ENCODE assay signal across 15 cellular contexts in the genomic region with DNA sequence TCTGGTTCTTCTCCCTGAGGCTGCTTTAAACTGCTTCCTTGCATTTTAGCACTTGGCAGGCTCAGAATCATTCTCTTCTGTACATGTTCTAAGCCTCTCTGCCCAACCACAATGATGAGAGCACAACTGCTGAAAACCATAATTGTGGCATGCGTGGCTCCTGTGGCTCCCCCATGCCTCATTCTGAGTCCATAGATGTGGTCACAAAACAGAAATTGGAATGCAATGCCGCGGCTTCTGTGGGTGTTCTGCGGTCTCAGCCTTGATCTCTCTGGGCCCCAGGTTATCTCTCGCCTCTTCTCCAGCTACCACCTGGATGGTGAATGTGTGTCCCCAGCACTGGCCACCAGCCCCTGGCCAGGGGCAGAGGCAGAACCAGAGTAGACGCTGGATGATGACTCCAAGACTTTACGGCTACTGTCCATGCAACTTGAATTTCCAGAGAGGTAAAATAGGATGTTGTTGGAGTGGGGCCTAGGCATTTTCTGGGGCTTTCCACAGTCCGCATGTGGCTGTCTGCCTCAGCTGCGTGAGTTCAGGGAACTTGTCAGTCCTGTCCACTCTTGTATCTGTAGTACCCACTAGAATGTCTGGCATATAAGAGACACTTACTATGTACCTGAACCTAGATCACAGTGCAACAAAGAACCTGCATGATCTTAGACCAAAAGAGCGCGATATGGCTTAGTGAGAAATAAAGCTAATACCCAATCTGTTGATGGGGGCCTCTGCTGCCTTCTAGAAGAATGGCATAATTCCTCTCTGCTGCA. TPM values are rescaled to one million over a fixed set of nuclear protein-coding genes. Genes with fewer than 3 reads are reported as not detected.
DNase-seq lines count a peak whose midpoint lies in the region; ATAC-seq and TF ChIP-seq lines count a peak whose summit lies in the region.
"Had no signal": no experiment of that assay in that cellular context is flagged by ENCODE, and none has a peak within 500 bp of the region (broad histone marks: within the 10 kb centered on the region; RNA-seq: fewer than 3 reads in every experiment).

No MANE protein-coding gene starts in this region.

- H3K4me1 Mint-ChIP-seq in activated naive CD8-positive, alpha-beta T cell treated with anti-CD3 and anti-CD28 coated beads for 36 hours = peaks cover 4% of the 10 kb centered on the region
- peaks cover 9% of the 10 kb centered on the region for H3K4me1 Mint-ChIP-seq in Calu3 (ENCODE audit: low read depth, unreplicated experiment)

- no peak for TF ChIP-seq CTCF in Calu3 (IDR thresholded peaks at IDR 0.05; ENCODE audit: unreplicated experiment)

- peak; percentile 46 for DNase-seq in activated CD4-positive, CD25-positive, alpha-beta regulatory T cell treated with anti-CD3 and anti-CD28 coated beads, Interleukin-2, amount 50 U/mL, for 72 hours
- DNase-seq in MV-4-11 (lab: John Stamatoyannopoulos, UW) (peak; percentile 75), NCI-H446 treated with DMSO at 0.1 percent for 48 hours (lab: John Stamatoyannopoulos, UW) (no peak), pons (ENCODE audit: low spot score) (no peak), Calu3 (no peak)
- peak; percentile 38 for DNase-seq in activated naive CD8-positive, alpha-beta T cell treated with anti-CD3 and anti-CD28 coated beads for 36 hours
- DNase-seq in stimulated activated CD4-positive, alpha-beta T cell treated with anti-CD3 and anti-CD28 coated beads, Interleukin-4, amount 100 ng/mL, for 48 hours (ENCODE audit: low read depth in 2 of 2) = peak; percentile 11 to 40
- DNase-seq: amniotic stem cell; CD8-positive, alpha-beta T cell; dorsolateral prefrontal cortex; NCI-H1930; SIG-M5; trophoblast cell had no signal

- ATAC-seq in activated CD4-positive, CD25-positive, alpha-beta regulatory T cell treated with anti-CD3 and anti-CD28 coated beads, Interleukin-2, amount 50 U/mL, for 24 hours = no peak
- ATAC-seq: CD8-positive, alpha-beta T cell had no signal

- no peak overlapping the region for H3K27ac Mint-ChIP-seq in activated naive CD8-positive, alpha-beta T cell treated with anti-CD3 and anti-CD28 coated beads for 36 hours
- no peak overlapping the region for H3K27ac Mint-ChIP-seq in Calu3 (ENCODE audit: unreplicated experiment)
- H3K27ac Mint-ChIP-seq: CD8-positive, alpha-beta T cell; IgD-negative memory B cell had no signal

- BruUV-seq in Calu3 (replicated peaks; lab: Mats Ljungman, UMichigan) = no TSS peak

- no peak overlapping the region for H3K4me3 Mint-ChIP-seq in activated naive CD8-positive, alpha-beta T cell treated with anti-CD3 and anti-CD28 coated beads for 36 hours
- no peak overlapping the region for H3K4me3 Mint-ChIP-seq in Calu3 (ENCODE audit: low read depth, unreplicated experiment)
- H3K4me3 Mint-ChIP-seq: CD8-positive, alpha-beta T cell; IgD-negative memory B cell had no signal

- intact Hi-C loops in Calu3 (cut with micrococcal nuclease; ENCODE audit: unreplicated experiment) = no loop called here

- CTCF ChIA-PET in Calu3 (lab: Charles Lee) = no interaction called here

- H3K36me3 Mint-ChIP-seq in activated naive CD8-positive, alpha-beta T cell treated with anti-CD3 and anti-CD28 coated beads for 36 hours = peaks cover 7% of the 10 kb centered on the region
- H3K36me3 Mint-ChIP-seq in Calu3 (ENCODE audit: insufficient read depth, unreplicated experiment) = no peaks in the 10 kb centered on the region
- H3K36me3 Mint-ChIP-seq: CD8-positive, alpha-beta T cell; IgD-negative memory B cell had no signal

- H3K9me3 Mint-ChIP-seq in activated naive CD8-positive, alpha-beta T cell treated with anti-CD3 and anti-CD28 coated beads for 36 hours = peaks cover 15% of the 10 kb centered on the region
- H3K9me3 Mint-ChIP-seq in Calu3 (ENCODE audit: low read depth, unreplicated experiment) = no peaks in the 10 kb centered on the region

- peaks cover 62% of the 10 kb centered on the region for H3K27me3 Mint-ChIP-seq in activated naive CD8-positive, alpha-beta T cell treated with anti-CD3 and anti-CD28 coated beads for 36 hours
- H3K27me3 Mint-ChIP-seq in Calu3 (ENCODE audit: unreplicated experiment) = peaks cover 10% of the 10 kb centered on the region

RNA-seq across cellular contexts. Expression of a gene that starts 52.4 kb away (rescaled TPM):
- total RNA-seq in activated naive CD8-positive, alpha-beta T cell treated with anti-CD3 and anti-CD28 coated beads for 36 hours = under 1 TPM in 1 of 2 experiments, not detected in 1; 0.14 TPM
- total RNA-seq in Calu3 (2022) = 0.47 and 0.78 TPM in 2 replicates

Comparison
In these comparisons a context has a peak if more than half of its experiments do, and no peak if none do; other contexts are left out.
1. DNase-seq: peak in activated CD4-positive, CD25-positive, alpha-beta regulatory T cell treated with anti-CD3 and anti-CD28 coated beads, Interleukin-2, amount 50 U/mL, for 72 hours (single experiment), MV-4-11 (single experiment), activated naive CD8-positive, alpha-beta T cell treated with anti-CD3 and anti-CD28 coated beads for 36 hours (single experiment) and stimulated activated CD4-positive, alpha-beta T cell treated with anti-CD3 and anti-CD28 coated beads, Interleukin-4, amount 100 ng/mL, for 48 hours (2 of 2); none in NCI-H446 treated with DMSO at 0.1 percent for 48 hours (single experiment), pons (single experiment) and Calu3 (single experiment).